ENCODE assay signal across 26 cellular contexts in the genomic region with DNA sequence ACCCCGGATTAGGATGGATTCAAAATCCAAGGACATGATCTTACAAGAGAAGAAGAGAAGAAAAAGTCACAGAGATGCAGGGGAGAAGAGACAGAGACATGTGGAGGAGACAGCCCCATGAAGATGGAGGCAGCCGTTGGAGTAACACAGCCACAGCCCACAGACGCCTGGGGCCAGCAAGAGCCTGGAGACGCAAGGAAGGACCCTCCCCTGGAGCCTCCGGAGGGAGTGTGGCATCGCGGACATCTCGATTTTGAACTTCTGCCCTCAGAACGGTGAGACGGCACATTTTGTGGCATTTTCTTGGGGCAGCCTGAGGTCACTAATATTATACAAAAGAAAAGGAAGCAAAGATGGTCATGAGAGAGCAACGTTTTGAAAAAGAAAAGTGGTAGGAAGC. TPM values are rescaled to one million over a fixed set of nuclear protein-coding genes. Genes with fewer than 3 reads are reported as not detected.
DNase-seq lines count a peak whose midpoint lies in the region; ATAC-seq and TF ChIP-seq lines count a peak whose summit lies in the region.
"Had no signal": no experiment of that assay in that cellular context is flagged by ENCODE, and none has a peak within 500 bp of the region (broad histone marks: within the 10 kb centered on the region; RNA-seq: fewer than 3 reads in every experiment).

No MANE protein-coding gene starts in this region.

- H2AFZ ChIP-seq in mesenchymal stem cell (ENCODE audit: low read depth, low read length), result no peak overlapping the region
- H2AFZ ChIP-seq: GM23338 had no signal

- no peak for TF ChIP-seq CTCF in lower lobe of right lung (IDR thresholded peaks at IDR 0.05)

- H3K4me3 ChIP-seq in right cardiac atrium (ENCODE audit: low read length), result no peak overlapping the region
- H3K4me3 ChIP-seq in lower lobe of right lung, result no peak overlapping the region
- H3K4me3 ChIP-seq in mesenchymal stem cell (ENCODE audit: insufficient read depth in 1 of 2, low read depth in 1 of 2, low read length in 2 of 2), result no peak overlapping the region
- H3K4me3 ChIP-seq: GM12878, GM23338, MG63 had no signal

- H2AK5ac ChIP-seq in mesenchymal stem cell (ENCODE audit: low read length, severe bottlenecking), result no peak overlapping the region

- no peaks in the 10 kb centered on the region for H3K9me3 ChIP-seq in right cardiac atrium (ENCODE audit: control insufficient read depth, low read length)
- no peaks in the 10 kb centered on the region for H3K9me3 ChIP-seq in T-helper 17 cell (ENCODE audit: control insufficient read depth, low read length, poor library complexity, severe bottlenecking)
- no peaks in the 10 kb centered on the region for H3K9me3 ChIP-seq in lower lobe of right lung
- H3K9me3 ChIP-seq in mesenchymal stem cell (ENCODE audit: control insufficient read depth, low read length), result no peaks in the 10 kb centered on the region
- H3K9me3 ChIP-seq: MG63 had no signal

- peaks cover 32% of the 10 kb centered on the region for H3K4me1 Mint-ChIP-seq in T-helper 17 cell
- H3K4me1 Mint-ChIP-seq in activated T-helper 1 cell treated with anti-CD3 and anti-CD28 coated beads, Interleukin-12 subunit alpha, Interleukin-12 subunit beta, Interleukin-2, Interleukin-4 antibody, amounts not matched to agents 30 ng/mL and 10 ng/mL and 1 ng/mL, durations not matched to agents 14 hours and 24 hours and 36 hours (ENCODE audit: low read depth), result no peaks in the 10 kb centered on the region

- peak overlapping the region; percentile 29 for H3K27ac Mint-ChIP-seq in T-helper 17 cell
- no peak overlapping the region for H3K27ac Mint-ChIP-seq in activated T-helper 1 cell treated with anti-CD3 and anti-CD28 coated beads, Interleukin-12 subunit alpha, Interleukin-12 subunit beta, Interleukin-2, Interleukin-4 antibody, amounts not matched to agents 30 ng/mL and 10 ng/mL and 1 ng/mL, durations not matched to agents 14 hours and 24 hours and 36 hours
- H3K27ac Mint-ChIP-seq: GM23338 had no signal

- DNase-seq in Right ventricle myocardium superior (peak; percentile 33), right cardiac atrium (no peak), T-helper 17 cell (no peak), lower lobe of right lung (peak; percentile 16), hippocampal formation (lab: John Stamatoyannopoulos, UW) (no peak), mesenchymal stem cell (no peak), SHP77 (lab: John Stamatoyannopoulos, UW) (no peak)
- DNase-seq in activated T-helper 1 cell treated with anti-CD3 and anti-CD28 coated beads, Interleukin-12 subunit alpha, Interleukin-12 subunit beta, Interleukin-2, Interleukin-4 antibody, amounts not matched to agents 30 ng/mL and 10 ng/mL and 1 ng/mL, durations not matched to agents 14 hours and 24 hours and 36 hours (ENCODE audit: low spot score), result no peak
- DNase-seq: 8988T; CD8-positive, alpha-beta memory T cell; DMS53; EL; Kasumi-1; MG63; NCI-H1092; NCI-H146; NCI-H2081; NCI-H2171 treated with DMSO at 0.1 percent for 48 hours; NCI-H446; NCI-H526 treated with DMSO at 0.1 percent for 48 hours; SIG-M5 had no signal

- H3K79me1 ChIP-seq in mesenchymal stem cell (replicated peaks; ENCODE audit: low read length, poor library complexity, severe bottlenecking), result no peaks in the 10 kb centered on the region

- no peak overlapping the region for H3K4me3 Mint-ChIP-seq in T-helper 17 cell
- H3K4me3 Mint-ChIP-seq in activated T-helper 1 cell treated with anti-CD3 and anti-CD28 coated beads, Interleukin-12 subunit alpha, Interleukin-12 subunit beta, Interleukin-2, Interleukin-4 antibody, amounts not matched to agents 30 ng/mL and 10 ng/mL and 1 ng/mL, durations not matched to agents 14 hours and 24 hours and 36 hours, result no peak overlapping the region
- H3K4me3 Mint-ChIP-seq: CD8-positive, alpha-beta memory T cell; GM23338 had no signal

- H3K4ac ChIP-seq in mesenchymal stem cell (ENCODE audit: low read depth in 1 of 2, low read length in 2 of 2), result no peak overlapping the region

- no peak overlapping the region for H2BK5ac ChIP-seq in mesenchymal stem cell (ENCODE audit: low read depth, low read length, poor library complexity, severe bottlenecking)

- no peak overlapping the region for H3K23ac ChIP-seq in mesenchymal stem cell (ENCODE audit: low read length in 2 of 2)

- H3K36me3 ChIP-seq in lower lobe of right lung (no peaks in the 10 kb centered on the region), mesenchymal stem cell (ENCODE audit: control insufficient read depth in 1 of 2, insufficient read depth in 2 of 2, low read depth in 1 of 2, low read length in 2 of 2) (no peaks in the 10 kb centered on the region)
- H3K36me3 ChIP-seq: MG63 had no signal

- H3K27me3 ChIP-seq in right cardiac atrium (ENCODE audit: control insufficient read depth, insufficient read depth) (no peaks in the 10 kb centered on the region), lower lobe of right lung (ENCODE audit: low read depth) (no peaks in the 10 kb centered on the region), mesenchymal stem cell (ENCODE audit: control insufficient read depth in 1 of 2, insufficient read depth in 1 of 2, low read length in 2 of 2) (peaks cover 67 to 74% of the 10 kb centered on the region in 2 experiments)

- no peaks in the 10 kb centered on the region for H3K9me3 Mint-ChIP-seq in activated T-helper 1 cell treated with anti-CD3 and anti-CD28 coated beads, Interleukin-12 subunit alpha, Interleukin-12 subunit beta, Interleukin-2, Interleukin-4 antibody, amounts not matched to agents 30 ng/mL and 10 ng/mL and 1 ng/mL, durations not matched to agents 14 hours and 24 hours and 36 hours
- H3K9me3 Mint-ChIP-seq: CD8-positive, alpha-beta memory T cell; GM23338; IgD-negative memory B cell had no signal

- H2BK120ac ChIP-seq in mesenchymal stem cell (ENCODE audit: low read depth, low read length), result no peak overlapping the region

- H3K18ac ChIP-seq in mesenchymal stem cell (ENCODE audit: low read depth in 1 of 2, low read length in 2 of 2), result no peak overlapping the region

- intact Hi-C loops in Right ventricle myocardium superior (cut with DNase I), result no loop called here
- intact Hi-C loops in right cardiac atrium (cut with DNase I), result no loop called here
- intact Hi-C loops in lower lobe of right lung (cut with DNase I), result no loop called here
- intact Hi-C loops in activated T-helper 1 cell treated with anti-CD3 and anti-CD28 coated beads, Interleukin-12 subunit alpha, Interleukin-12 subunit beta, Interleukin-2, Interleukin-4 antibody, amounts not matched to agents 30 ng/mL and 10 ng/mL and 1 ng/mL, durations not matched to agents 14 hours and 24 hours and 36 hours (cut with micrococcal nuclease), result no loop called here

- no peak overlapping the region for H3K4me2 ChIP-seq in mesenchymal stem cell (ENCODE audit: low read length, poor library complexity, severe bottlenecking)
- H3K4me2 ChIP-seq: GM23338 had no signal

- H3K14ac ChIP-seq in mesenchymal stem cell (ENCODE audit: low read length in 2 of 2), result no peak overlapping the region

- no peak overlapping the region for H4K8ac ChIP-seq in mesenchymal stem cell (ENCODE audit: low read length)

- no peak overlapping the region for H2BK12ac ChIP-seq in mesenchymal stem cell (ENCODE audit: low read length in 2 of 2)

- H3K27ac ChIP-seq in right cardiac atrium (ENCODE audit: low read length) (no peak overlapping the region), lower lobe of right lung (no peak overlapping the region), mesenchymal stem cell (ENCODE audit: low read length, poor library complexity, severe bottlenecking) (no peak overlapping the region)

- H3K4me1 ChIP-seq in right cardiac atrium (ENCODE audit: control insufficient read depth, insufficient read depth, low read length), result no peaks in the 10 kb centered on the region
- H3K4me1 ChIP-seq in lower lobe of right lung, result peaks cover 31% of the 10 kb centered on the region
- H3K4me1 ChIP-seq in mesenchymal stem cell (ENCODE audit: control insufficient read depth, insufficient read depth, low read depth, low read length), result peaks cover 6% of the 10 kb centered on the region

- 79% methylated on average over 11 of the region's 11 CpGs for WGBS in right cardiac atrium
- WGBS in mesenchymal stem cell, result 76% methylated on average over 11 of the region's 11 CpGs

- ATAC-seq in Right ventricle myocardium superior (ENCODE audit: poor library complexity), result no peak
- ATAC-seq in right cardiac atrium, result no peak
- ATAC-seq in T-helper 17 cell, result no peak
- ATAC-seq in lower lobe of right lung, result no peak
- ATAC-seq: GM12878, GM23338, HCT116 had no signal

- no peak overlapping the region for H3K9ac ChIP-seq in mesenchymal stem cell (ENCODE audit: low read length)

- peaks cover 8% of the 10 kb centered on the region for H3K36me3 Mint-ChIP-seq in T-helper 17 cell (ENCODE audit: low read depth)
- H3K36me3 Mint-ChIP-seq in activated T-helper 1 cell treated with anti-CD3 and anti-CD28 coated beads, Interleukin-12 subunit alpha, Interleukin-12 subunit beta, Interleukin-2, Interleukin-4 antibody, amounts not matched to agents 30 ng/mL and 10 ng/mL and 1 ng/mL, durations not matched to agents 14 hours and 24 hours and 36 hours (ENCODE audit: low read depth), result peaks cover 13% of the 10 kb centered on the region
- H3K36me3 Mint-ChIP-seq: IgD-negative memory B cell had no signal

- no peak overlapping the region for H4K91ac ChIP-seq in mesenchymal stem cell (ENCODE audit: low read length)

- H3K27me3 Mint-ChIP-seq in T-helper 17 cell, result no peaks in the 10 kb centered on the region
- H3K27me3 Mint-ChIP-seq in activated T-helper 1 cell treated with anti-CD3 and anti-CD28 coated beads, Interleukin-12 subunit alpha, Interleukin-12 subunit beta, Interleukin-2, Interleukin-4 antibody, amounts not matched to agents 30 ng/mL and 10 ng/mL and 1 ng/mL, durations not matched to agents 14 hours and 24 hours and 36 hours (ENCODE audit: insufficient read depth), result no peaks in the 10 kb centered on the region

- no peak overlapping the region for H2BK15ac ChIP-seq in mesenchymal stem cell (ENCODE audit: low read depth, poor library complexity, severe bottlenecking)

RNA-seq across cellular contexts. Expression of a gene that starts 28.8 kb away (rescaled TPM):
- total RNA-seq in Right ventricle myocardium superior, result 7.3 TPM
- 10 to 100 TPM in 1 of 4 donors, 1 to 10 TPM in 3; 3.6 to 11.5 (median 5.8) TPM for total RNA-seq in right cardiac atrium
- 5.7 TPM for polyA plus RNA-seq in right cardiac atrium
- 10 to 100 TPM; 43.4 to 75.0 TPM for total RNA-seq in T-helper 17 cell
- total RNA-seq in lower lobe of right lung, result 74.9 TPM
- 9.3 and 10.2 TPM in 2 replicates for total RNA-seq in activated T-helper 1 cell treated with anti-CD3 and anti-CD28 coated beads, Interleukin-12 subunit alpha, Interleukin-12 subunit beta, Interleukin-2, Interleukin-4 antibody, amounts not matched to agents 30 ng/mL and 10 ng/mL and 1 ng/mL, durations not matched to agents 14 hours and 24 hours and 36 hours
- 3.1 TPM for polyA plus RNA-seq in mesenchymal stem cell (2013, experiment 1 of 2)
- polyA plus RNA-seq in mesenchymal stem cell (2013, experiment 2 of 2), result 3.1 TPM
- total RNA-seq: RPMI7951 had no signal

Comparison
In these comparisons a context has a peak if more than half of its experiments do, and no peak if none do; other contexts are left out.
1. DNase-seq: peak in Right ventricle myocardium superior (single experiment) and lower lobe of right lung (single experiment); none in right cardiac atrium (0 of 3), T-helper 17 cell (0 of 3), hippocampal formation (0 of 2), activated T-helper 1 cell treated with anti-CD3 and anti-CD28 coated beads, Interleukin-12 subunit alpha, Interleukin-12 subunit beta, Interleukin-2, Interleukin-4 antibody, amounts not matched to agents 30 ng/mL and 10 ng/mL and 1 ng/mL, durations not matched to agents 14 hours and 24 hours and 36 hours (single experiment), mesenchymal stem cell (single experiment) and SHP77 (0 of 2).